In the genomic region with DNA sequence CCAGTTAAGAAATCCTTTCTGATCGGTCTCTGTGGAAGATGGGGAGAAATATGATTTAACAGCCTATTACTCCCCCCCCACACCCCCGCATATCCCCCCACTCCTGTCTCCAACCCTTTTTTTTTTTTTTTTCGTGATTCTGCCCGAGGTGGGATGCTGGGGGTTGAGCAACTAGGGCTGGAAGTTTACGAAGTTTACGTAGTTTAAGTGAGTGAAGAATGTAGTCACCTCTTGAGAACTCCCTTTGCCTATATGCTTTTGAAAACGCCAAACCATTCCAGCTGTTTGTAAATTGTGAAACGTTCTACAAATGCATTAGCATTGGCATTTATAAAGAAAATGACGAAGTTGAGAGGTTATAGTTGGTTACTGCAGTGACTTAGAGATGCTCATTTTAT, we compare ENCODE assay signal across 8 cellular contexts. TPM values are rescaled to one million over a fixed set of nuclear protein-coding genes. Genes with fewer than 3 reads are reported as not detected.
DNase-seq lines count a peak whose midpoint lies in the region; ATAC-seq and TF ChIP-seq lines count a peak whose summit lies in the region.

No MANE protein-coding gene starts in this region.

- WGBS in esophagus muscularis mucosa: 7% methylated on average over 9 of the region's 9 CpGs

- ATAC-seq in RWPE2 (ENCODE audit: low read depth) (peak; percentile 41), naive B cell (ENCODE audit: low read depth in 2 of 2) (no peak)

- TF ChIP-seq POLR2A in esophagus muscularis mucosa (IDR thresholded peaks at IDR 0.05; ENCODE audit: low read depth): no peak

- peaks cover 6% of the 10 kb centered on the region for H3K4me1 Mint-ChIP-seq in T-helper 2 cell treated with Interferon-gamma antibody and Interleukin-4, amounts not matched to agents 5 μg/mL and 100 μg/mL, for 36 hours (ENCODE audit: low read depth)
- H3K4me1 Mint-ChIP-seq in naive B cell: peaks cover 10 to 20% (median 11%) of the 10 kb centered on the region in 3 donors

- H3K9me3 Mint-ChIP-seq in T-helper 2 cell treated with Interferon-gamma antibody and Interleukin-4, amounts not matched to agents 5 μg/mL and 100 μg/mL, for 36 hours: no peaks in the 10 kb centered on the region
- peaks cover 0 to 3% (median 0%) of the 10 kb centered on the region in 7 donors for H3K9me3 Mint-ChIP-seq in naive B cell

- H3K4me3 Mint-ChIP-seq in T-helper 2 cell treated with Interferon-gamma antibody and Interleukin-4, amounts not matched to agents 5 μg/mL and 100 μg/mL, for 36 hours: peak overlapping the region; percentile 57
- H3K4me3 Mint-ChIP-seq in naive B cell: peak overlapping the region; percentile 70 to 92 (median 86)

- H3K27ac Mint-ChIP-seq in T-helper 2 cell treated with Interferon-gamma antibody and Interleukin-4, amounts not matched to agents 5 μg/mL and 100 μg/mL, for 36 hours: no peak overlapping the region
- H3K27ac Mint-ChIP-seq in naive B cell: no peak overlapping the region

- TF ChIP-seq EP300 in esophagus muscularis mucosa (IDR thresholded peaks at IDR 0.05): no peak

- peaks cover 4% of the 10 kb centered on the region for H3K36me3 Mint-ChIP-seq in T-helper 2 cell treated with Interferon-gamma antibody and Interleukin-4, amounts not matched to agents 5 μg/mL and 100 μg/mL, for 36 hours (ENCODE audit: low read depth)
- peaks cover 0 to 16% of the 10 kb centered on the region in 2 donors for H3K36me3 Mint-ChIP-seq in naive B cell

- H3K27me3 Mint-ChIP-seq in T-helper 2 cell treated with Interferon-gamma antibody and Interleukin-4, amounts not matched to agents 5 μg/mL and 100 μg/mL, for 36 hours (ENCODE audit: low read depth): peaks cover 31% of the 10 kb centered on the region
- peaks cover 18 to 26% (median 19%) of the 10 kb centered on the region in 3 donors for H3K27me3 Mint-ChIP-seq in naive B cell

- intact Hi-C loops in esophagus muscularis mucosa (cut with DNase I): loop anchor here (2.0 kb wide), 1 partner anchor 56 kb away; no protein-coding TSS in a partner anchor
- intact Hi-C loops in head of caudate nucleus (cut with DNase I): no loop called here

- H3K36me3 ChIP-seq in RWPE2 (ENCODE audit: low read depth) (no peaks in the 10 kb centered on the region), esophagus muscularis mucosa (peaks cover 0 to 38% (median 13%) of the 10 kb centered on the region in 4 donors)

- TF ChIP-seq CTCF in RWPE2 (IDR thresholded peaks at IDR 0.05; ENCODE audit: poor library complexity, severe bottlenecking): no peak
- no peak for TF ChIP-seq CTCF in esophagus muscularis mucosa (IDR thresholded peaks at IDR 0.05)

- H3K4me1 ChIP-seq in RWPE2 (ENCODE audit: insufficient read depth, poor library complexity, severe bottlenecking): peaks cover 16% of the 10 kb centered on the region
- peaks cover 0 to 51% (median 35%) of the 10 kb centered on the region in 4 donors for H3K4me1 ChIP-seq in esophagus muscularis mucosa

- no peak for DNase-seq in T-helper 2 cell treated with Interferon-gamma antibody and Interleukin-4, amounts not matched to agents 5 μg/mL and 100 μg/mL, for 36 hours (ENCODE audit: low spot score)
- DNase-seq in T-helper 2 cell: no peak
- no peak for DNase-seq in RWPE2 (ENCODE audit: low spot score)
- no peak for DNase-seq in esophagus muscularis mucosa (ENCODE audit: extremely low spot score)
- DNase-seq in naive B cell: no peak
- no peak for DNase-seq in effector CD4-positive, alpha-beta T cell
- no peak for DNase-seq in stimulated activated CD4-positive, alpha-beta T cell treated with anti-CD3 and anti-CD28 coated beads, Interleukin-4, amount 100 ng/mL, for 4 hours
- DNase-seq in head of caudate nucleus: no peak

- no peaks in the 10 kb centered on the region for H3K9me3 ChIP-seq in RWPE2 (ENCODE audit: severe bottlenecking)
- no peaks in the 10 kb centered on the region for H3K9me3 ChIP-seq in esophagus muscularis mucosa

- H3K27ac ChIP-seq in RWPE2 (ENCODE audit: poor library complexity, severe bottlenecking): peak overlapping the region; percentile 92
- peak overlapping the region; percentile 92 to 98 (median 97) for H3K27ac ChIP-seq in esophagus muscularis mucosa (replicated peaks in 1 of 4)

- H3K4me3 ChIP-seq in RWPE2 (ENCODE audit: severe bottlenecking) (peak overlapping the region; percentile 61), esophagus muscularis mucosa (peak overlapping the region; percentile 79 to 98 (median 85))

- H3K27me3 ChIP-seq in RWPE2 (ENCODE audit: insufficient read depth, poor library complexity, severe bottlenecking): no peaks in the 10 kb centered on the region
- H3K27me3 ChIP-seq in esophagus muscularis mucosa: no peaks in the 10 kb centered on the region

RNA-seq across cellular contexts. Expression of a gene that starts 0.8 kb away (rescaled TPM):
- 100 to 1,000 TPM; 153 to 272 (median 240) TPM for total RNA-seq in esophagus muscularis mucosa
- polyA plus RNA-seq in naive B cell (ENCODE audit: low read depth in 6 of 6): 1 to 10 TPM; 1.3 to 3.7 (median 2.2) TPM
